ENCODE assay signal across 28 cellular contexts in the genomic region with DNA sequence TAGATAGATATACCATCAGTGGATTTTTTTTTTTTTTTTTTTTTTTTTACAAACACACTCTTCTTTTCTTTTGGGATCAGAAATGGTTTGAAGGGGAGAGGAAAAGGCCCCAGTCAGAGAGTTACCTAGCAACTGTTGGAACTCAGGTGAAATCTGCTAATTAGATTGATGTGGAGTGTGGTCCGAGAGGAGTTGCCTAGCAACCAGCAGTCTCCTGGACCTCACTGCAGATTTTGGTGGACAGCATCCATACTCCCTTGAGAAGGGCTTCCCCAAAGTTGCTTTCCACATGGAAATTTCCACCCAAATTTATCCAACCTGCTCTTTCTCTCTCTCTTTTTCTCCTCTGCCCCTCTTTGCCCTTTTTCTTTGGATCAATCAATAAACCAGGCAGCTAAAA.
"Had no signal": no experiment of that assay in that cellular context is flagged by ENCODE, and none has a peak within 500 bp of the region (broad histone marks: within the 10 kb centered on the region; RNA-seq: fewer than 3 reads in every experiment).

No MANE protein-coding gene starts in this region.

- H3K36me3 ChIP-seq: ascending aorta, MG63, Peyer's patch, SJSA1 had no signal

- H3K27ac ChIP-seq: ascending aorta, body of pancreas, Peyer's patch, RWPE1, SJSA1 had no signal

- H3K4me1 ChIP-seq: ascending aorta, body of pancreas, Peyer's patch, SJSA1 had no signal

- H3K4me3 ChIP-seq: ascending aorta, body of pancreas, MG63, Peyer's patch, SJSA1 had no signal

- ATAC-seq: activated CD4-positive, CD25-positive, alpha-beta regulatory T cell treated with anti-CD3 and anti-CD28 coated beads, Interleukin-2, amount 50 U/mL, for 24 hours; activated CD8-positive, alpha-beta T cell treated with anti-CD3 and anti-CD28 coated beads, Interleukin-2, amount 10 ng/mL, durations not matched to agents 7 days and 5 days; activated naive CD4-positive, alpha-beta T cell treated with anti-CD3 and anti-CD28 coated beads, Interleukin-2, amount 50 U/mL, for 72 hours; activated naive CD8-positive, alpha-beta T cell treated with anti-CD3 and anti-CD28 coated beads, Interleukin-2, amount 50 U/mL, for 24 hours; body of pancreas; SK-N-SH treated with all-trans-retinoic acid at 6 μM for 48 hours had no signal

- H3K27me3 Mint-ChIP-seq: activated naive CD8-positive, alpha-beta T cell treated with anti-CD3 and anti-CD28 coated beads, Interleukin-2, amount 50 U/mL, for 24 hours; activated T-cell treated with anti-CD3 and anti-CD28 coated beads, Interleukin-2, amount 50 U/mL, for 24 hours had no signal

- H3K9me3 Mint-ChIP-seq: activated naive CD8-positive, alpha-beta T cell treated with anti-CD3 and anti-CD28 coated beads, Interleukin-2, amount 50 U/mL, for 24 hours; activated T-cell treated with anti-CD3 and anti-CD28 coated beads, Interleukin-2, amount 50 U/mL, for 24 hours; activated T-helper 1 cell treated with anti-CD3 and anti-CD28 coated beads, Interleukin-12 subunit alpha, Interleukin-12 subunit beta, Interleukin-2, Interleukin-4 antibody, amounts not matched to agents 30 ng/mL and 10 ng/mL and 1 ng/mL, durations not matched to agents 14 hours and 24 hours and 36 hours had no signal

- H3K4me3 Mint-ChIP-seq: activated CD8-positive, alpha-beta T cell treated with anti-CD3 and anti-CD28 coated beads, Interleukin-2, amount 10 ng/mL, durations not matched to agents 7 days and 5 days; activated naive CD8-positive, alpha-beta T cell treated with anti-CD3 and anti-CD28 coated beads, Interleukin-2, amount 50 U/mL, for 24 hours; activated T-cell treated with anti-CD3 and anti-CD28 coated beads, Interleukin-2, amount 50 U/mL, for 24 hours had no signal

- H3K27ac Mint-ChIP-seq: activated CD8-positive, alpha-beta T cell treated with anti-CD3 and anti-CD28 coated beads, Interleukin-2, amount 10 ng/mL, durations not matched to agents 7 days and 5 days; activated naive CD8-positive, alpha-beta T cell treated with anti-CD3 and anti-CD28 coated beads, Interleukin-2, amount 50 U/mL, for 24 hours; activated T-cell treated with anti-CD3 and anti-CD28 coated beads, Interleukin-2, amount 50 U/mL, for 24 hours had no signal

- DNase-seq: activated CD4-positive, alpha-beta T cell treated with anti-CD3 and anti-CD28 coated beads for 4 hours; activated CD8-positive, alpha-beta memory T cell treated with anti-CD3 and anti-CD28 coated beads, Interleukin-2, amount 50 U/mL, for 48 hours; activated CD8-positive, alpha-beta T cell treated with anti-CD3 and anti-CD28 coated beads, Interleukin-2, amount 10 ng/mL, durations not matched to agents 7 days and 5 days; activated effector memory CD4-positive, alpha-beta T cell treated with anti-CD3 and anti-CD28 coated beads, Interleukin-2, amount 50 U/mL, for 16 hours; activated naive CD4-positive, alpha-beta T cell treated with Interleukin-2 at 50 U/mL for 16 hours; activated naive CD8-positive, alpha-beta T cell treated with anti-CD3 and anti-CD28 coated beads, Interleukin-2, amount 50 U/mL, for 24 hours; activated T-cell treated with anti-CD3 and anti-CD28 coated beads, Interleukin-2, amount 50 U/mL, for 24 hours; amniotic stem cell; body of pancreas; central memory CD4-positive, alpha-beta T cell; MG63; NCI-H1105; NCI-H1436 treated with DMSO at 0.1 percent for 48 hours; NCI-H187; NCI-H2081 treated with DMSO at 0.1 percent for 48 hours; NCI-H446 treated with DMSO at 0.1 percent for 48 hours; NCI-H524 treated with DMSO at 0.1 percent for 48 hours; NK-92 treated with Interleukin-12 subunit alpha and Interleukin-12 subunit beta, amount 100 ng/mL, for 24 hours; Peyer's patch; SHP77; SW 1271 had no signal

- H3K27me3 ChIP-seq: ascending aorta, body of pancreas, MG63, Peyer's patch, SJSA1 had no signal

- H3K9me3 ChIP-seq: ascending aorta, body of pancreas, MG63, Peyer's patch, SJSA1 had no signal
